In genomic region chr16:8959921-8960787, GRCh38 we compare ENCODE assay signal across 8 cellular contexts. TPM values are rescaled to one million over a fixed set of nuclear protein-coding genes. Genes with fewer than 3 reads are reported as not detected.
DNase-seq lines count a peak whose midpoint lies in the region; ATAC-seq and TF ChIP-seq lines count a peak whose summit lies in the region.

No MANE protein-coding gene starts in this region.

- ATAC-seq in mucosa of descending colon (peak; percentile 11), sciatic nerve (no peak), GM18505 (IDR thresholded peaks at IDR 0.05; ENCODE audit: unreplicated experiment) (no peak)

- H3K9me3 ChIP-seq in Karpas-422 (ENCODE audit: low read length): no peaks in the 10 kb centered on the region
- H3K9me3 ChIP-seq in breast epithelium: no peaks in the 10 kb centered on the region
- no peaks in the 10 kb centered on the region for H3K9me3 ChIP-seq in mucosa of descending colon

- H3K4me3 ChIP-seq in Karpas-422 (ENCODE audit: low read length) (peak overlapping the region; percentile 38; the same call in 1 of the 2 replicates), breast epithelium (peak overlapping the region in 1 of 3 donors; percentile 49), mucosa of descending colon (no peak overlapping the region)

- DNase-seq in COLO668 (lab: John Stamatoyannopoulos, UW; ENCODE audit: unreplicated experiment) (peak; percentile 15), Karpas-422 (no peak), breast epithelium (ENCODE audit: low spot score in 2 of 2) (no peak), mucosa of descending colon (no peak), NCI-H1092 (lab: John Stamatoyannopoulos, UW) (no peak), sciatic nerve (ENCODE audit: low spot score) (no peak), NCI-H1930 (lab: John Stamatoyannopoulos, UW) (no peak)

- TF ChIP-seq POLR2A in breast epithelium (IDR thresholded peaks at IDR 0.05) (no peak), GM18505 (IDR thresholded peaks at IDR 0.05; ENCODE audit: borderline replicate concordance, extremely low read depth, insufficient read depth, insufficient read length) (no peak)

- intact Hi-C loops in breast epithelium (cut with DNase I; ENCODE audit: low total_unique reads) (no loop called here), mucosa of descending colon (cut with DNase I, micrococcal nuclease) (no loop called here), sciatic nerve (cut with DNase I) (no loop called here)

- H3K27ac ChIP-seq in Karpas-422 (ENCODE audit: low read length) (no peak overlapping the region), breast epithelium (peak overlapping the region; percentile 22 to 54)

- no peaks in the 10 kb centered on the region; the same call in 1 of the 2 replicates for H3K36me3 ChIP-seq in Karpas-422 (ENCODE audit: insufficient read depth, low read length)
- H3K36me3 ChIP-seq in breast epithelium: no peaks in the 10 kb centered on the region
- no peaks in the 10 kb centered on the region for H3K36me3 ChIP-seq in mucosa of descending colon (ENCODE audit: low read depth)

- H3K4me1 ChIP-seq in Karpas-422 (ENCODE audit: low read length) (peaks cover 74% of the 10 kb centered on the region), breast epithelium (peaks cover 0 to 50% of the 10 kb centered on the region in 2 donors), mucosa of descending colon (ENCODE audit: low read depth) (peaks cover 71% of the 10 kb centered on the region)

- H2AFZ ChIP-seq in Karpas-422 (ENCODE audit: low read length): no peak overlapping the region

- peaks cover 76% of the 10 kb centered on the region for H4K20me1 ChIP-seq in Karpas-422 (ENCODE audit: insufficient read depth, low read depth, low read length)

- TF ChIP-seq CTCF in breast epithelium (IDR thresholded peaks at IDR 0.05): no peak
- no peak for TF ChIP-seq CTCF in mucosa of descending colon (IDR thresholded peaks at IDR 0.05)

- H3K27me3 ChIP-seq in Karpas-422 (ENCODE audit: low read length): peaks cover 6% of the 10 kb centered on the region; the same call in 1 of the 2 replicates
- H3K27me3 ChIP-seq in breast epithelium: no peaks in the 10 kb centered on the region

- no peaks in the 10 kb centered on the region for H3K9me2 ChIP-seq in Karpas-422 (replicated peaks; ENCODE audit: insufficient read depth, low read length)

- H3K9ac ChIP-seq in Karpas-422 (ENCODE audit: low read length): no peak overlapping the region

- H3K4me2 ChIP-seq in Karpas-422 (ENCODE audit: low read depth, low read length, poor library complexity, severe bottlenecking): peak overlapping the region; percentile 90

- H3K79me2 ChIP-seq in Karpas-422 (ENCODE audit: low read length): peaks cover 72% of the 10 kb centered on the region

RNA-seq across cellular contexts. Expression of gene USP7, which starts 3.6 kb away (rescaled TPM):
- total RNA-seq in Karpas-422 (2014; rRNA removed; shearing (Covaris generic); ENCODE audit: low replicate concordance): 38.6 and 42.5 TPM in 2 replicates
- total RNA-seq in breast epithelium (100 to 1,000 TPM in 2 of 3 donors, 10 to 100 TPM in 1; 87.9 to 156 (median 118) TPM), mucosa of descending colon (100 to 1,000 TPM; 125 to 144 (median 130) TPM), sciatic nerve (113 TPM)
